ENCODE assay signal across 1 cellular context in genomic region chr10:121930729-121931085, GRCh38.
TF ChIP-seq lines count a peak whose summit lies in the region.

No MANE protein-coding gene starts in this region.

TF ChIP-seq in HepG2, 621 proteins besides CTCF, POLR2A, EP300 and RAD21 (continued from another document and continues in another):
- TF ChIP-seq FOXO4 (CRISPR knock-in tag; conservative IDR thresholded peaks at IDR 0.05) (no peak), PHF20 (CRISPR knock-in tag; IDR thresholded peaks at IDR 0.05) (no peak), PTBP1 (IDR thresholded peaks at IDR 0.05; ENCODE audit: low read depth, low read length, poor library complexity, severe bottlenecking) (no peak), ISX (CRISPR knock-in tag; conservative IDR thresholded peaks at IDR 0.05) (no peak), ASH2L (IDR thresholded peaks at IDR 0.05; ENCODE audit: insufficient read length, low read depth, low read length) (peak; percentile 23), ZNF598 (CRISPR knock-in tag; IDR thresholded peaks at IDR 0.05; ENCODE audit: borderline replicate concordance) (no peak), ATF2 (CRISPR knock-in tag; IDR thresholded peaks at IDR 0.05) (no peak), PHF21A (CRISPR knock-in tag; IDR thresholded peaks at IDR 0.05) (no peak), JUNB (CRISPR knock-in tag; IDR thresholded peaks at IDR 0.05; ENCODE audit: borderline replicate concordance) (no peak), U2AF1 (optimal IDR thresholded peaks at IDR 0.05; ENCODE audit: low read depth, low read length) (no peak), ZFYVE20 (CRISPR knock-in tag; IDR thresholded peaks at IDR 0.05; ENCODE audit: borderline replicate concordance, low read depth) (no peak), CCAR2 (optimal IDR thresholded peaks at IDR 0.05; ENCODE audit: low read depth, low read length) (no peak), ZNF670 (CRISPR knock-in tag; IDR thresholded peaks at IDR 0.05; ENCODE audit: borderline replicate concordance) (no peak), ZBTB49 (CRISPR knock-in tag; IDR thresholded peaks at IDR 0.05; ENCODE audit: borderline replicate concordance) (no peak), NONO (IDR thresholded peaks at IDR 0.05) (no peak), NONO (CRISPR knock-in tag; conservative IDR thresholded peaks at IDR 0.05) (no peak), ZNF160 (CRISPR knock-in tag; IDR thresholded peaks at IDR 0.05) (no peak), MIXL1 (CRISPR knock-in tag; IDR thresholded peaks at IDR 0.05) (0 out of 2 replicates have a peak, but pooled peaks have one; percentile 7), NCOA1 (CRISPR knock-in tag; IDR thresholded peaks at IDR 0.05) (no peak), TSC22D2 (CRISPR knock-in tag; IDR thresholded peaks at IDR 0.05; ENCODE audit: borderline replicate concordance) (no peak), ZNF800 (CRISPR knock-in tag; IDR thresholded peaks at IDR 0.05) (no peak), MXD3 (CRISPR knock-in tag; IDR thresholded peaks at IDR 0.05) (no peak), ZBTB26 (CRISPR knock-in tag; IDR thresholded peaks at IDR 0.05; ENCODE audit: borderline replicate concordance) (no peak), MED8 (CRISPR knock-in tag; IDR thresholded peaks at IDR 0.05; ENCODE audit: insufficient replicate concordance) (peak; percentile 16), ATF1 (CRISPR knock-in tag; IDR thresholded peaks at IDR 0.05) (no peak), KLF11 (CRISPR knock-in tag; IDR thresholded peaks at IDR 0.05) (no peak), ZNF18 (CRISPR knock-in tag; IDR thresholded peaks at IDR 0.05; ENCODE audit: insufficient replicate concordance) (no peak), MAFG (CRISPR knock-in tag; IDR thresholded peaks at IDR 0.05) (no peak), ZNF737 (CRISPR knock-in tag; IDR thresholded peaks at IDR 0.05; ENCODE audit: borderline replicate concordance) (no peak), SOX6 (IDR thresholded peaks at IDR 0.05) (no peak), SOX6 (CRISPR knock-in tag; IDR thresholded peaks at IDR 0.05) (peak; percentile 85), ZNF747 (CRISPR knock-in tag; IDR thresholded peaks at IDR 0.05; ENCODE audit: borderline replicate concordance) (no peak), TRAFD1 (CRISPR knock-in tag; IDR thresholded peaks at IDR 0.05; ENCODE audit: borderline replicate concordance) (no peak), HOXA9 (CRISPR knock-in tag; IDR thresholded peaks at IDR 0.05; ENCODE audit: borderline replicate concordance) (no peak), HCFC1 (IDR thresholded peaks at IDR 0.05; ENCODE audit: low read depth, low read length) (no peak), MAF1 (CRISPR knock-in tag; IDR thresholded peaks at IDR 0.05; ENCODE audit: borderline replicate concordance) (no peak), HOXA5 (CRISPR knock-in tag; IDR thresholded peaks at IDR 0.05) (no peak), ZNF263 (CRISPR knock-in tag; IDR thresholded peaks at IDR 0.05) (no peak), KLF13 (CRISPR knock-in tag; IDR thresholded peaks at IDR 0.05) (no peak), PITX1 (CRISPR knock-in tag; IDR thresholded peaks at IDR 0.05) (peak; percentile 54; the same call in 1 of the 2 replicates), ZNF615 (CRISPR knock-in tag; IDR thresholded peaks at IDR 0.05; ENCODE audit: borderline replicate concordance) (peak; percentile 63; the same call in 1 of the 2 replicates), THAP8 (CRISPR knock-in tag; IDR thresholded peaks at IDR 0.05; ENCODE audit: borderline replicate concordance) (no peak), CREM (IDR thresholded peaks at IDR 0.05) (0 out of 2 replicates have a peak, but pooled peaks have one; percentile 14), CREM (CRISPR knock-in tag; IDR thresholded peaks at IDR 0.05) (no peak), TEF (CRISPR knock-in tag; IDR thresholded peaks at IDR 0.05) (no peak), ZNF629 (CRISPR knock-in tag; conservative IDR thresholded peaks at IDR 0.05) (no peak), ZFP1 (CRISPR knock-in tag; IDR thresholded peaks at IDR 0.05) (no peak), RBAK (CRISPR knock-in tag; IDR thresholded peaks at IDR 0.05) (no peak), SP5 (CRISPR knock-in tag; IDR thresholded peaks at IDR 0.05; ENCODE audit: borderline replicate concordance, low read depth) (no peak), ERF (CRISPR knock-in tag; IDR thresholded peaks at IDR 0.05) (no peak), YEATS2 (CRISPR knock-in tag; IDR thresholded peaks at IDR 0.05; ENCODE audit: borderline replicate concordance) (no peak), HMGXB4 (CRISPR knock-in tag; IDR thresholded peaks at IDR 0.05; ENCODE audit: borderline replicate concordance in 1 of 2, low read depth in 1 of 2) (no peak), KLF16 (CRISPR knock-in tag; IDR thresholded peaks at IDR 0.05) (0 out of 4 replicates have a peak, but pooled peaks of 1 of the 2 experiments have one; percentile 11)
